In the genomic region with DNA sequence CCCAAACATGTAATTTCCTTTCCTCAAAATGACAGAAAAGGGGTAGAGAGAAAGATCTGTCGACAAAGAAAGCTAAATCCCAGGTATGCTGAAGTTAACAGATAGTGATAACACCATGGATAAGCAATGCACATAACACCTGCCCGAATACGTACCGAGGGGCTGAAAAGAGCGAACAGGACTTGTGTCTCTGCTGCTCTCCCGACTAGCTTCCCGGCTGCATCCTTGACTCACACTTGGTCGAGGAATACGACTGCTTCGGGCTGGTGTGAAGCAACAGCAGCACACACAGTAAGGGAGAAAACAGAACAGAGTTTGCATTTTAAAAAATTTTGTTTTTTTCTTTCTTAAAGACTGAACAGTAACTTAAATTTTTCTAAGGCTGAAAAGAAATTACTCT, we compare ENCODE assay signal across 32 cellular contexts.
"Had no signal": no experiment of that assay in that cellular context is flagged by ENCODE, and none has a peak within 500 bp of the region (broad histone marks: within the 10 kb centered on the region; RNA-seq: fewer than 3 reads in every experiment).

No MANE protein-coding gene starts in this region.

- H3K4me1 ChIP-seq: ascending aorta, gastrocnemius medialis, prostate gland, thyroid gland had no signal

- H3K27me3 ChIP-seq: ascending aorta, dorsolateral prefrontal cortex, gastrocnemius medialis, pancreas, sigmoid colon, stomach, thyroid gland, upper lobe of right lung had no signal

- DNase-seq: activated CD4-positive, alpha-beta T cell treated with anti-CD3 and anti-CD28 coated beads for 1 hour; activated CD4-positive, alpha-beta T cell treated with anti-CD3 and anti-CD28 coated beads, Interleukin-2, amount 10 ng/mL, durations not matched to agents 7 days and 5 days; activated CD8-positive, alpha-beta T cell treated with anti-CD3 and anti-CD28 coated beads for 36 hours; activated naive CD4-positive, alpha-beta T cell; activated T-cell treated with anti-CD3 and anti-CD28 coated beads, Interleukin-2, amount 50 U/mL, for 4 hours; dorsolateral prefrontal cortex; effector memory CD4-positive, alpha-beta T cell; erythroblast; gastrocnemius medialis; glutamatergic neuron; immature natural killer cell; mucosa of descending colon; nucleus accumbens; pancreas; retina; sigmoid colon; small intestine; stimulated activated CD4-positive, alpha-beta T cell treated with anti-CD3 and anti-CD28 coated beads, Interleukin-4, amount 100 ng/mL, for 24 hours; stimulated activated CD8-positive, alpha-beta memory T cell treated with anti-CD3 and anti-CD28 coated beads, Interleukin-4, amount 100 ng/mL, for 48 hours; stomach; T-helper 2 cell; thyroid gland; upper lobe of right lung had no signal

- H3K4me1 Mint-ChIP-seq: activated CD4-positive, alpha-beta T cell treated with anti-CD3 and anti-CD28 coated beads, Interleukin-2, amount 10 ng/mL, durations not matched to agents 7 days and 5 days; brain; immature natural killer cell; memory B cell; nephron; stimulated activated memory B cell treated with anti-CD40 and anti-IgM and Interleukin-4, amounts not matched to agents 10 μg/mL and 1 μg/mL and 100 μg/mL, for 72 hours had no signal

- H3K36me3 Mint-ChIP-seq: activated naive CD4-positive, alpha-beta T cell treated with anti-CD3 and anti-CD28 coated beads, Interleukin-2, amount 50 U/mL, for 72 hours had no signal

- ATAC-seq: activated CD8-positive, alpha-beta T cell treated with anti-CD3 and anti-CD28 coated beads for 36 hours; activated naive CD4-positive, alpha-beta T cell treated with anti-CD3 and anti-CD28 coated beads, Interleukin-2, amount 50 U/mL, for 72 hours; activated T-cell treated with anti-CD3 and anti-CD28 coated beads, Interleukin-2, amount 50 U/mL, for 4 hours; gastrocnemius medialis; mucosa of descending colon; pancreas; stimulated activated memory B cell treated with anti-CD40 and anti-IgM and Interleukin-4, amounts not matched to agents 10 μg/mL and 1 μg/mL and 100 μg/mL, for 72 hours; upper lobe of right lung had no signal

- H3K27ac Mint-ChIP-seq: activated CD4-positive, alpha-beta T cell treated with anti-CD3 and anti-CD28 coated beads, Interleukin-2, amount 10 ng/mL, durations not matched to agents 7 days and 5 days; activated CD8-positive, alpha-beta T cell treated with anti-CD3 and anti-CD28 coated beads for 36 hours; activated T-helper 2 cell treated with anti-CD3 and anti-CD28 coated beads, Interferon-gamma antibody, Interleukin-2, Interleukin-4, amounts not matched to agents 10 μg/mL and 5 μg/mL and 100 μg/mL, durations not matched to agents 14 hours and 24 hours and 36 hours; immature natural killer cell; memory B cell; nephron; stimulated activated memory B cell treated with anti-CD40 and anti-IgM and Interleukin-4, amounts not matched to agents 10 μg/mL and 1 μg/mL and 100 μg/mL, for 72 hours had no signal

- H3K36me3 ChIP-seq: pancreas, prostate gland, thyroid gland had no signal

- H3K9me3 ChIP-seq: ascending aorta, gastrocnemius medialis, mucosa of descending colon, pancreas, prostate gland, sigmoid colon, stomach, thyroid gland, upper lobe of right lung had no signal

- H3K9me3 Mint-ChIP-seq: activated CD4-positive, alpha-beta T cell treated with anti-CD3 and anti-CD28 coated beads, Interleukin-2, amount 10 ng/mL, durations not matched to agents 7 days and 5 days; activated CD8-positive, alpha-beta T cell treated with anti-CD3 and anti-CD28 coated beads for 36 hours; activated naive CD4-positive, alpha-beta T cell treated with anti-CD3 and anti-CD28 coated beads, Interleukin-2, amount 50 U/mL, for 72 hours; activated T-cell treated with anti-CD3 and anti-CD28 coated beads, Interleukin-2, amount 50 U/mL, for 4 hours; activated T-helper 2 cell treated with anti-CD3 and anti-CD28 coated beads, Interferon-gamma antibody, Interleukin-2, Interleukin-4, amounts not matched to agents 10 μg/mL and 5 μg/mL and 100 μg/mL, durations not matched to agents 14 hours and 24 hours and 36 hours; brain; immature natural killer cell; memory B cell; nephron; stimulated activated memory B cell treated with anti-CD40 and anti-IgM and Interleukin-4, amounts not matched to agents 10 μg/mL and 1 μg/mL and 100 μg/mL, for 72 hours had no signal

- H3K27me3 Mint-ChIP-seq: activated CD4-positive, alpha-beta T cell treated with anti-CD3 and anti-CD28 coated beads, Interleukin-2, amount 10 ng/mL, durations not matched to agents 7 days and 5 days; activated CD8-positive, alpha-beta T cell treated with anti-CD3 and anti-CD28 coated beads for 36 hours; brain; memory B cell; stimulated activated memory B cell treated with anti-CD40 and anti-IgM and Interleukin-4, amounts not matched to agents 10 μg/mL and 1 μg/mL and 100 μg/mL, for 72 hours had no signal

- H3K4me3 Mint-ChIP-seq: activated CD4-positive, alpha-beta T cell treated with anti-CD3 and anti-CD28 coated beads, Interleukin-2, amount 10 ng/mL, durations not matched to agents 7 days and 5 days; activated CD8-positive, alpha-beta T cell treated with anti-CD3 and anti-CD28 coated beads for 36 hours; activated T-cell treated with anti-CD3 and anti-CD28 coated beads, Interleukin-2, amount 50 U/mL, for 4 hours; brain; immature natural killer cell; memory B cell; nephron; stimulated activated memory B cell treated with anti-CD40 and anti-IgM and Interleukin-4, amounts not matched to agents 10 μg/mL and 1 μg/mL and 100 μg/mL, for 72 hours had no signal

- H3K27ac ChIP-seq: ascending aorta, coronary artery, gastrocnemius medialis, pancreas, prostate gland, sigmoid colon, stomach, thyroid gland, upper lobe of right lung had no signal

- H3K4me3 ChIP-seq: ascending aorta, coronary artery, dorsolateral prefrontal cortex, gastrocnemius medialis, mucosa of descending colon, pancreas, prostate gland, sigmoid colon, stomach, thyroid gland, upper lobe of right lung had no signal
